11 cellular contexts compared by ENCODE assay signal in the genomic region with DNA sequence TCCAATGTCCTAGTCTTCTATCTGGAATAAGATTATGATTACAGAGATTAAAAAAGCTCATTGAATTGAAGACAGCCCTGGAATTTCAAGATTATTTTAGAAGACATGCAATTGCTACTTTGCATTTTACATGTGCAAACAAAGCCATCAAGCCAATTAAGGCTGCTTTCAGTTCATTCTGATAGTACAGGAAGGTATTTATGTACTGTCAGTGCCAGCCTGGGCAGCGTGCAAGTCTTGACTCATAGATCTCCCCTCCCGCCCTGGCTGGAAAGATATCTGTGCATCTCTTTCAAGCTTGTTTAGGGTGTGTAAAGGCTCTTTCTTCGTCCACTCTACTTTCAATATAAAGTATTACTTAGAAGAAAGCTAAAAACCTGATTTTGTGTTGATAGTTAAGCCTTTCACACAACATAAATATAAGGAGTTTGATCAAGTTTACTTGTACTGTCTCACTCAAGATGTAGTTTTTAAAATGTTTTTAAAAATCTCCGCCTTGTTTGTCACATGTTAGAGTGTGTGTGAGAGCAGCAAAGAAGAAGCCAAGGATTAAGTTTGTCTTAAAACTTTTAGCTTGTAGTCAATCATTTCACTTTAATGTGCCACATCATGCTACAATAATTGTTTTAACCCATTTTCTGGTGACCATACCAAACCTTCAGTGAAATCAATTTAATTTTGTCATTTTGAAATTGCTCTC. TPM values are rescaled to one million over a fixed set of nuclear protein-coding genes. Genes with fewer than 3 reads are reported as not detected.
DNase-seq lines count a peak whose midpoint lies in the region; ATAC-seq, FAIRE-seq and TF ChIP-seq lines count a peak whose summit lies in the region.
"Had no signal": no experiment of that assay in that cellular context is flagged by ENCODE, and none has a peak within 500 bp of the region (broad histone marks: within the 10 kb centered on the region; RNA-seq: fewer than 3 reads in every experiment).

No MANE protein-coding gene starts in this region.

- SMC1A ChIA-PET in GM12878 (lab: Charles Lee; ENCODE audit: uncharacterized antibody, unreplicated experiment) = interaction anchor here (0.6 to 1.9 kb wide), 8 partner anchors 9 to 61 kb away, joined by 3 to 11 read pairs (median 4); partner anchors contain the start of gene LYPLAL1

- no peak overlapping the region for H3K4me3 ChIP-seq in AG10803 (ENCODE audit: low read length)
- H3K4me3 ChIP-seq in GM12878 = no peak overlapping the region
- H3K4me3 ChIP-seq: heart left ventricle had no signal

- TF ChIP-seq EP300 in GM12878 (IDR thresholded peaks at IDR 0.05; ENCODE audit: borderline replicate concordance in 1 of 2, control insufficient read depth in 1 of 2, low read depth in 2 of 2, low read length in 2 of 2) = no peak

- H3K9me3 Mint-ChIP-seq in HFFc6 = no peaks in the 10 kb centered on the region
- H3K9me3 Mint-ChIP-seq in endothelial cell (ENCODE audit: unreplicated experiment) = no peaks in the 10 kb centered on the region

- WGBS in GM12878 (ENCODE audit: insufficient coverage, insufficient replicate concordance, low lambda C conversion rate, missing lambda C conversion rate) = 42% methylated on average over 4 of the region's 4 CpGs

- no peaks in the 10 kb centered on the region for H3K4me1 ChIP-seq in GM12878 (ENCODE audit: control insufficient read depth, insufficient read depth, low read length)
- H3K4me1 ChIP-seq: heart left ventricle had no signal

- no peaks in the 10 kb centered on the region for H3K9me3 ChIP-seq in GM12878 (replicated peaks; ENCODE audit: control insufficient read depth, insufficient read depth, low read length)
- H3K9me3 ChIP-seq: heart left ventricle had no signal

- H3K36me3 Mint-ChIP-seq in HFFc6 (ENCODE audit: low read depth) (no peaks in the 10 kb centered on the region), endothelial cell (ENCODE audit: low read depth, unreplicated experiment) (no peaks in the 10 kb centered on the region)

- peak; percentile 69 for ATAC-seq in GM19395 (IDR thresholded peaks at IDR 0.05; ENCODE audit: unreplicated experiment)
- peak; percentile 76 for ATAC-seq in HG03045 (IDR thresholded peaks at IDR 0.05; ENCODE audit: unreplicated experiment)
- ATAC-seq in GM12878 = peak; percentile 97

- peak; percentile 22 for DNase-seq in AG10803 (ENCODE audit: low read depth)
- no peak for DNase-seq in GM12878 (ENCODE audit: low read depth, low spot score)
- no peak for DNase-seq in HFFc6
- DNase-seq in NCI-H1436 (lab: John Stamatoyannopoulos, UW) = no peak
- DNase-seq in retina = no peak
- no peak for DNase-seq in endothelial cell (ENCODE audit: low spot score)
- DNase-seq: heart left ventricle, midbrain, NCI-H524 treated with DMSO at 0.1 percent for 48 hours had no signal

- no peak overlapping the region for H3K27ac Mint-ChIP-seq in HFFc6
- no peak overlapping the region for H3K27ac Mint-ChIP-seq in endothelial cell (ENCODE audit: unreplicated experiment)

- TF ChIP-seq POLR2A in GM12878 (IDR thresholded peaks at IDR 0.05; ENCODE audit: low read depth, low read length) = no peak

- no peak overlapping the region for H3K27ac ChIP-seq in GM12878 (ENCODE audit: control insufficient read depth, insufficient read depth)
- H3K27ac ChIP-seq: heart left ventricle had no signal

- H3K27me3 Mint-ChIP-seq in HFFc6 (ENCODE audit: insufficient read depth) (no peaks in the 10 kb centered on the region), endothelial cell (ENCODE audit: unreplicated experiment) (no peaks in the 10 kb centered on the region)

- CTCF ChIA-PET in GM12878 (lab: Yijun Ruan, JAX) = interaction anchor here (1.0 kb wide), 2 partner anchors 8 to 11 kb away, joined by 3 to 4 read pairs; no protein-coding TSS in a partner anchor

- RAD21 ChIA-PET in GM12878 (lab: Charles Lee; ENCODE audit: unreplicated experiment) = interaction anchor here (1.4 to 1.6 kb wide), 2 partner anchors 13 to 28 kb away, joined by 3 to 4 read pairs; partner anchors contain the start of gene LYPLAL1

- no peaks in the 10 kb centered on the region for H4K20me1 ChIP-seq in GM12878 (ENCODE audit: control insufficient read depth, insufficient read depth)

- intact Hi-C loops in GM12878 (cut with micrococcal nuclease; ENCODE audit: unreplicated experiment) = no loop called here

- no peaks in the 10 kb centered on the region for H3K36me3 ChIP-seq in GM12878 (ENCODE audit: control insufficient read depth in 2 of 2, insufficient read depth in 2 of 2, low read length in 1 of 2)
- H3K36me3 ChIP-seq: heart left ventricle had no signal

- H3K4me2 ChIP-seq in GM12878 (ENCODE audit: control insufficient read depth, insufficient read depth) = no peak overlapping the region

- no peaks in the 10 kb centered on the region for H3K79me2 ChIP-seq in GM12878 (ENCODE audit: control insufficient read depth, insufficient read depth, low read length)

- H2AFZ ChIP-seq in GM12878 (ENCODE audit: control insufficient read depth, low read depth, low read length) = peak overlapping the region; percentile 27

- H3K4me3 Mint-ChIP-seq in HFFc6 (no peak overlapping the region), endothelial cell (ENCODE audit: unreplicated experiment) (no peak overlapping the region)

- no TSS peak for BruUV-seq in GM12878 (replicated peaks; lab: Mats Ljungman, UMichigan)

- TF ChIP-seq CTCF in AG10803 (conservative IDR thresholded peaks at IDR 0.05; ENCODE audit: low read length) (no peak), GM12878 (IDR thresholded peaks at IDR 0.05 in 2 of 3, conservative IDR thresholded peaks at IDR 0.05 in 1 of 3; ENCODE audit: control insufficient read depth in 2 of 3, extremely low read depth in 1 of 3, insufficient read depth in 1 of 3, low read depth in 3 of 3, low read length in 3 of 3) (no peak), HFFc6 (IDR thresholded peaks at IDR 0.05) (no peak), endothelial cell (IDR thresholded peaks at IDR 0.05; ENCODE audit: unreplicated experiment) (no peak)

- H3K9ac ChIP-seq in GM12878 (ENCODE audit: control insufficient read depth, insufficient read depth, low read length) = no peak overlapping the region

- FAIRE-seq in GM12878 (lab: Jason Lieb, UNC) = no peak

- POLR2A ChIA-PET in GM12878 (lab: Charles Lee) = no interaction called here

- no peak for TF ChIP-seq RAD21 in GM12878 (IDR thresholded peaks at IDR 0.05; ENCODE audit: insufficient read depth, low read depth, low read length)

- H3K4me1 Mint-ChIP-seq in HFFc6 (ENCODE audit: low read depth) (no peaks in the 10 kb centered on the region), endothelial cell (ENCODE audit: unreplicated experiment) (peaks cover 5% of the 10 kb centered on the region)

- H3K27me3 ChIP-seq in GM12878 (replicated peaks in 1 of 2; ENCODE audit: control insufficient read depth in 2 of 2, insufficient read depth in 2 of 2, low read length in 1 of 2) = no peaks in the 10 kb centered on the region
- H3K27me3 ChIP-seq: heart left ventricle had no signal

- in situ Hi-C loops in GM12878 (cut with MboI) = no loop called here

TF ChIP-seq in GM12878, 131 proteins besides CTCF, POLR2A, EP300 and RAD21 (continues in another document):
- no peak for TF ChIP-seq ZNF592 (IDR thresholded peaks at IDR 0.05)

RNA-seq across cellular contexts. Expression of gene LYPLAL1, which starts 13.6 kb away (rescaled TPM):
- 211 and 228 TPM in 2 replicates for total RNA-seq in GM12878 (2013; cell fraction: nucleolus; rRNA removed)
- 17.9 and 22.4 TPM in 2 replicates for total RNA-seq in GM12878 (2014; rRNA removed)
- total RNA-seq in GM12878 (2014; rRNA removed; fragmentation: Illumina TruSeq; extraction: Trizol) = 24.4 and 25.0 TPM in 2 replicates
- total RNA-seq in GM12878 (2021) = 24.9 and 25.7 TPM in 2 replicates
- polyA plus RNA-seq in GM12878 (2011; ENCODE audit: low read depth) = 7.9 TPM
- polyA plus RNA-seq in GM12878 (2011; rRNA removed) = 48.5 and 90.0 TPM in 2 replicates
- 6.5 and 7.6 TPM in 2 replicates for polyA plus RNA-seq in GM12878 (2011; cell fraction: cytosol; rRNA removed)
- polyA plus RNA-seq in GM12878 (2011; cell fraction: nucleus; rRNA removed) = 45.0 and 45.9 TPM in 2 replicates
- polyA plus RNA-seq in GM12878 (2012) = 30.5 and 33.0 TPM in 2 replicates
- 19.4 and 23.2 TPM in 2 replicates for polyA plus RNA-seq in GM12878 (2014; fragmentation: Illumina TruSeq; extraction: Trizol)
- 100 to 1,000 TPM in 1 of 2 experiments, 10 to 100 TPM in 1; 97.0 to 112 TPM for polyA plus RNA-seq in GM12878 (2014; fragmentation: Nextera tagmentation; extraction: Ambion mirVana)
- polyA plus RNA-seq in GM12878 (2014; rRNA removed) = 19.8 and 32.5 TPM in 2 replicates
- 10 to 100 TPM; 70.0 to 83.0 TPM for polyA plus RNA-seq in GM12878 (2016; fragmentation: Nextera tagmentation; extraction: Ambion mirVana)
- 20.7 and 26.6 TPM in 2 replicates for polyA minus RNA-seq in GM12878 (2011; rRNA and poly(A)+ RNA removed)
- polyA minus RNA-seq in GM12878 (2011; cell fraction: cytosol; rRNA and poly(A)+ RNA removed) = 7.5 and 13.2 TPM in 2 replicates
- 73.3 and 111 TPM in 2 replicates for polyA minus RNA-seq in GM12878 (2011; cell fraction: nucleus; rRNA and poly(A)+ RNA removed)
- 10 to 100 TPM; 20.5 to 28.1 (median 22.3) TPM for total RNA-seq in HFFc6 (2021; fragmentation: NEBNext Ultra II Directional; extraction: Animal tissue kit (Norgen Biotek cat#: 25700))
- 20.7 TPM for total RNA-seq in endothelial cell (ENCODE audit: unreplicated experiment)
